ENCODE assay signal across 1 cellular context in the genomic region with DNA sequence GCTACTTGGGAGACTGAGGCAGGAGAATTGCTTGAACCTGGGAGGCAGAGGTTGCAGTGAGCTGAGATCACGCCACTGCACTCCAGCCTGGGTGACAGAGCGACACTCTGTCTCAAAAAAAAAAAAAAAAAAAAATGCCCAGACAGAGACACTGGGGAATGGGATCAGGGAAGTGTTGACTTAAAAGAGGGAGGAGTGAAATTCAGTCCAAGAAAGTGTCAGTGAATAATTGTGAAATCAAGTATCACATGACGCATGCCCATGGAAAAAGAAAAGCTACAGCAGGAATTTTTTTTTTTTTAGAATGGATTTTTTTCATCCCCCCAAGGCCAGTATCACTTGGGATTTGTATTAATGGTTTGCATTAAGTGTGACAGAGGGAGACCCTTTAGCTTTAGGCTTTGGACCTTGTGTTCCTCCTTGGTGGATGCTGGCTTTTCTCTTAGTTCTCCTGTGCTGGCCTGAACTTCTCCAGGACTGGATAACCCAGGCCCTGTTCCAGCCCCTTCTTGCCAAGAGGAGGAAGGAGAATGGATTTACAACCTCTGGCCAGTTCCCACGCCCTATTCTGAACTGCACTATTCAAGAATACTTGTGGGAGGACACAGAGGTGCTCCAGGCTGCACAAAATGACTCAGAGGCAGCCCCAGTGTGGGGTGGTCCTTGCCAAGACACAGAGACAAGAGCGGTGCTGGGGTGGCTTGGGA.
TF ChIP-seq lines count a peak whose summit lies in the region.

No MANE protein-coding gene starts in this region.

TF ChIP-seq in GM23338, 12 proteins besides CTCF, POLR2A, EP300 and RAD21 (continued from another document):
- TF ChIP-seq STAT1 (IDR thresholded peaks at IDR 0.05; ENCODE audit: unreplicated experiment): no peak
- TF ChIP-seq EZH2 (IDR thresholded peaks at IDR 0.05; ENCODE audit: low read depth, unreplicated experiment): no peak
- TF ChIP-seq ZNF114 (CRISPR knock-in tag; IDR thresholded peaks at IDR 0.05): no peak
- no peak for TF ChIP-seq EZH2phosphoT487 (IDR thresholded peaks at IDR 0.05; ENCODE audit: unreplicated experiment)
